10 cellular contexts compared by ENCODE assay signal in the genomic region with DNA sequence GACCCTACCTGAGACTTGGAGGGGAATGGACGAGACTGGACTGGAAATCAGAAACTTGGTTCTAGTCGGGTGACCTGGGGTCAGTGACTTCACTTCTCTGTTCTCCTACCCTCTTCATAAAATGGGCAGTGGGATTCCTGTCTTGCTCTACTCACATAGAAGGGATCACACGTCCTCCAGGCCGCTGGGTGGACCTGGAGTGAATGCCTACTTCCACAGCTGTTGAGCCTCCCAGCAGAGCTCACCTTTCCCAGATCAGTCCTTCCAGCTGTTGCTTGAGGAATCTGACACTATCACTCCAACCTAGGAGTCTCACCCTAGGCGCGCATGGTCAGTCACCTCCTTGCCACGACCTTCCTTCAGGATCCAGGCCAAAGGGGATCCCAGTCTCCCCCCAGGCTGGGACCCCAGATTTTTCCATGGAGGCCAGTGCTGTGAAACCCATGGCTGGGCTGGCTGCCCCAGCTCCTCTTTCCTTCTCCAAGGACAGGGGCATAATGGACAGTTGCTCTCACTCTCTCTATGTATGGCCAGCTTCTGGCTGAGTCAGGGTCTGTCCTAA. TPM values are rescaled to one million over a fixed set of nuclear protein-coding genes. Genes with fewer than 3 reads are reported as not detected.
DNase-seq lines count a peak whose midpoint lies in the region; ATAC-seq and TF ChIP-seq lines count a peak whose summit lies in the region.
"Had no signal": no experiment of that assay in that cellular context is flagged by ENCODE, and none has a peak within 500 bp of the region (broad histone marks: within the 10 kb centered on the region; RNA-seq: fewer than 3 reads in every experiment).

No MANE protein-coding gene starts in this region.

- TF ChIP-seq POLR2A in testis (IDR thresholded peaks at IDR 0.05): no peak

- in situ Hi-C loops in HAP-1 (cut with MboI; ENCODE audit: low sequenced_read_pairs): no loop called here

- 70 to 77% methylated on average over 7 of the region's 7 CpGs for WGBS in esophagus, 2 donors
- WGBS in testis, 2 donors: 52 to 82% methylated on average over 5 to 7 of the region's 7 CpGs

- H3K4me1 ChIP-seq in esophagus (ENCODE audit: control insufficient read depth in 2 of 2, insufficient read depth in 2 of 2, low read length in 1 of 2) (peaks cover 0 to 4% of the 10 kb centered on the region in 2 donors), mucosa of descending colon (ENCODE audit: low read depth) (peaks cover 41% of the 10 kb centered on the region), testis (peaks cover 18% of the 10 kb centered on the region), HAP-1 (no peaks in the 10 kb centered on the region)

- H3K27me3 ChIP-seq in esophagus (ENCODE audit: control insufficient read depth in 1 of 2, insufficient read depth in 2 of 2, low read length in 2 of 2) (peaks cover 0 to 6% of the 10 kb centered on the region in 2 donors), testis (no peaks in the 10 kb centered on the region), HAP-1 (ENCODE audit: low read depth) (no peaks in the 10 kb centered on the region)

- peak; percentile 20 for ATAC-seq in mucosa of descending colon

- no peak for DNase-seq in mucosa of descending colon
- no peak for DNase-seq in testis
- no peak for DNase-seq in globus pallidus (ENCODE audit: low spot score)
- DNase-seq in type B pancreatic cell (ENCODE audit: extremely low spot score, unreplicated experiment): no peak
- no peak for DNase-seq in effector CD8-positive, alpha-beta T cell (lab: John Stamatoyannopoulos, UW)
- no peak for DNase-seq in HAP-1 (ENCODE audit: low spot score in 2 of 2)
- DNase-seq: effector CD4-positive, alpha-beta T cell; GDM1 had no signal

- H3K27ac Mint-ChIP-seq in type B pancreatic cell: no peak overlapping the region

- H3K4me1 Mint-ChIP-seq in type B pancreatic cell (ENCODE audit: unreplicated experiment): peaks cover 36% of the 10 kb centered on the region

- TF ChIP-seq CTCF in VCaP (conservative IDR thresholded peaks at IDR 0.05) (no peak), mucosa of descending colon (IDR thresholded peaks at IDR 0.05) (no peak), testis (IDR thresholded peaks at IDR 0.05) (no peak), type B pancreatic cell (conservative IDR thresholded peaks at IDR 0.05) (no peak)

- intact Hi-C loops in mucosa of descending colon (cut with DNase I, micrococcal nuclease) (no loop called here), testis (cut with DNase I; ENCODE audit: low total_unique reads) (no loop called here)

- no peaks in the 10 kb centered on the region for H3K9me3 Mint-ChIP-seq in type B pancreatic cell

- H3K36me3 ChIP-seq in esophagus (ENCODE audit: control insufficient read depth in 2 of 2, insufficient read depth in 2 of 2, low read length in 1 of 2) (no peaks in the 10 kb centered on the region), mucosa of descending colon (ENCODE audit: low read depth) (no peaks in the 10 kb centered on the region), testis (ENCODE audit: low read depth, missing control alignments) (no peaks in the 10 kb centered on the region), HAP-1 (replicated peaks) (no peaks in the 10 kb centered on the region)

- H3K27ac ChIP-seq in VCaP: peak overlapping the region; percentile 46; the same call in 1 of the 2 replicates
- H3K27ac ChIP-seq in esophagus (ENCODE audit: low read depth in 2 of 2, low read length in 1 of 2): peak overlapping the region; percentile 78 to 86
- H3K27ac ChIP-seq in testis: peak overlapping the region in 1 of 2 donors; percentile 79

- peaks cover 23% of the 10 kb centered on the region for H3K27me3 Mint-ChIP-seq in type B pancreatic cell

- H3K9me3 ChIP-seq in esophagus (ENCODE audit: control insufficient read depth in 2 of 2, insufficient read depth in 1 of 2, low read depth in 1 of 2, low read length in 1 of 2) (no peaks in the 10 kb centered on the region), mucosa of descending colon (no peaks in the 10 kb centered on the region), testis (no peaks in the 10 kb centered on the region), HAP-1 (no peaks in the 10 kb centered on the region)

- H3K4me3 ChIP-seq in esophagus (ENCODE audit: low read depth in 1 of 2, low read length in 2 of 2) (peak overlapping the region; percentile 30 to 44), mucosa of descending colon (peak overlapping the region; percentile 57), testis (peak overlapping the region; percentile 43 to 61), HAP-1 (no peak overlapping the region)

- H3K4me3 Mint-ChIP-seq in type B pancreatic cell: no peak overlapping the region

- no peaks in the 10 kb centered on the region for H3K36me3 Mint-ChIP-seq in type B pancreatic cell

RNA-seq across cellular contexts. Expression of gene ACVRL1, which starts 0.6 kb away (rescaled TPM):
- polyA plus RNA-seq in esophagus: 1 to 10 TPM; 3.4 to 5.2 TPM
- total RNA-seq in mucosa of descending colon: 100 to 1,000 TPM; 132 to 261 (median 247) TPM
- 1 to 10 TPM; 9.1 to 9.5 TPM for total RNA-seq in testis
- polyA plus RNA-seq in testis (ENCODE audit: insufficient read depth, low read depth, low replicate concordance): 9.9 TPM
- total RNA-seq in type B pancreatic cell (ENCODE audit: low replicate concordance): 0.46 and 0.95 TPM in 2 replicates

RNA-seq across cellular contexts. Expression of gene ANKRD33, which starts 20.0 kb away (rescaled TPM):
- polyA plus RNA-seq in esophagus: not detected
- under 1 TPM in 1 of 3 donors, not detected in 2; 0.46 TPM for total RNA-seq in mucosa of descending colon
- total RNA-seq in testis: under 1 TPM in 1 of 2 donors, not detected in 1; 0.68 TPM
- polyA plus RNA-seq in testis (ENCODE audit: insufficient read depth, low read depth, low replicate concordance): 0.25 TPM
- total RNA-seq in type B pancreatic cell (ENCODE audit: low replicate concordance): 0.51 and 0.62 TPM in 2 replicates

RNA-seq across cellular contexts. Expression of gene ACVR1B, which starts 43.6 kb away (rescaled TPM):
- polyA plus RNA-seq in esophagus (10 to 100 TPM; 11.6 to 12.4 TPM), testis (ENCODE audit: insufficient read depth, low read depth, low replicate concordance) (37.3 TPM)
- total RNA-seq in mucosa of descending colon (10 to 100 TPM; 42.4 to 95.7 (median 77.3) TPM), testis (10 to 100 TPM; 36.8 to 44.6 TPM), type B pancreatic cell (ENCODE audit: low replicate concordance) (36.0 and 36.1 TPM in 2 replicates)

RNA-seq across cellular contexts. Expression of gene FIGNL2, which starts 59.4 kb away (rescaled TPM):
- under 1 TPM; 0.06 to 0.08 TPM for polyA plus RNA-seq in esophagus
- total RNA-seq in mucosa of descending colon: under 1 TPM; 0.26 to 0.44 (median 0.34) TPM
- total RNA-seq in testis: 1 to 10 TPM; 1.7 to 2.1 TPM
- polyA plus RNA-seq in testis (ENCODE audit: insufficient read depth, low read depth, low replicate concordance): 1.1 TPM
- total RNA-seq in type B pancreatic cell (ENCODE audit: low replicate concordance): 5.7 and 17.8 TPM in 2 replicates

Comparison
In these comparisons a context has a peak if more than half of its experiments do, and no peak if none do; other contexts are left out.
1. RNA of gene ACVRL1, which starts 0.6 kb away (total RNA-seq): 132 to 261 TPM in mucosa of descending colon; 9.1 to 9.5 TPM in testis and 0.46 to 0.95 TPM in type B pancreatic cell; every median in the first group is over 10 times any median in the second.